In genomic region chr22:44972363-44973083, GRCh38 we compare ENCODE assay signal across 15 cellular contexts. TPM values are rescaled to one million over a fixed set of nuclear protein-coding genes. Genes with fewer than 3 reads are reported as not detected.
A peak's percentile ranks its signal among the peaks of the same experiment; 100 is the strongest.
DNase-seq lines count a peak whose midpoint lies in the region; ATAC-seq, FAIRE-seq and TF ChIP-seq lines count a peak whose summit lies in the region.
"Had no signal": no experiment of that assay in that cellular context is flagged by ENCODE, and none has a peak within 500 bp of the region (broad histone marks: within the 10 kb centered on the region; RNA-seq: fewer than 3 reads in every experiment).

No MANE protein-coding gene starts in this region.

- DNase-seq in GM12865 (ENCODE audit: low read depth) = peak; percentile 61
- DNase-seq in activated CD8-positive, alpha-beta T cell treated with anti-CD3 and anti-CD28 coated beads, Interleukin-2, amount 10 ng/mL, durations not matched to agents 7 days and 5 days = peak; percentile 23
- DNase-seq in memory B cell (ENCODE audit: low spot score in 2 of 2) = no peak
- DNase-seq in RCC 7860 (ENCODE audit: low spot score) = no peak
- no peak for DNase-seq in H4 (ENCODE audit: low spot score)
- DNase-seq in esophagus muscularis mucosa (ENCODE audit: extremely low spot score) = no peak
- DNase-seq in SKM-1 treated with dmso at 0.1 percent for 144 hours (lab: John Stamatoyannopoulos, UW; ENCODE audit: unreplicated experiment) = no peak
- DNase-seq: CD4-positive, alpha-beta T cell; GOT3; NCI-H187; OCI-M1 had no signal

- H3K27me3 ChIP-seq in esophagus muscularis mucosa = peaks cover 0 to 9% (median 0%) of the 10 kb centered on the region in 4 donors

- no peak for TF ChIP-seq EP300 in esophagus muscularis mucosa (IDR thresholded peaks at IDR 0.05)

- intact Hi-C loops in esophagus muscularis mucosa (cut with DNase I) = no loop called here

- no peak for TF ChIP-seq CTCF in C4-2B (conservative IDR thresholded peaks at IDR 0.05)
- TF ChIP-seq CTCF in GM12865 (IDR thresholded peaks at IDR 0.05; ENCODE audit: insufficient read depth, low read depth, low read length, missing control alignments) = no peak
- TF ChIP-seq CTCF in esophagus muscularis mucosa (IDR thresholded peaks at IDR 0.05) = no peak

- no peak for FAIRE-seq in RCC 7860 (lab: Jason Lieb, UNC)

- H3K4me3 Mint-ChIP-seq in activated CD8-positive, alpha-beta T cell treated with anti-CD3 and anti-CD28 coated beads, Interleukin-2, amount 10 ng/mL, durations not matched to agents 7 days and 5 days = no peak overlapping the region
- peak overlapping the region; percentile 37 for H3K4me3 Mint-ChIP-seq in memory B cell
- H3K4me3 Mint-ChIP-seq: activated T-helper 1 cell treated with anti-CD3 and anti-CD28 coated beads, Interleukin-12 subunit alpha, Interleukin-12 subunit beta, Interleukin-2, Interleukin-4 antibody, amounts not matched to agents 30 ng/mL and 10 ng/mL and 1 ng/mL, durations not matched to agents 14 hours and 24 hours and 36 hours; CD4-positive, alpha-beta T cell; T-helper 2 cell treated with Interferon-gamma antibody and Interleukin-4, amounts not matched to agents 5 μg/mL and 100 μg/mL, for 36 hours had no signal

- H3K27ac Mint-ChIP-seq in activated CD8-positive, alpha-beta T cell treated with anti-CD3 and anti-CD28 coated beads, Interleukin-2, amount 10 ng/mL, durations not matched to agents 7 days and 5 days = no peak overlapping the region
- no peak overlapping the region for H3K27ac Mint-ChIP-seq in memory B cell
- H3K27ac Mint-ChIP-seq: activated T-helper 1 cell treated with anti-CD3 and anti-CD28 coated beads, Interleukin-12 subunit alpha, Interleukin-12 subunit beta, Interleukin-2, Interleukin-4 antibody, amounts not matched to agents 30 ng/mL and 10 ng/mL and 1 ng/mL, durations not matched to agents 14 hours and 24 hours and 36 hours; CD4-positive, alpha-beta T cell; naive thymus-derived CD4-positive, alpha-beta T cell; T-helper 2 cell treated with Interferon-gamma antibody and Interleukin-4, amounts not matched to agents 5 μg/mL and 100 μg/mL, for 36 hours had no signal

- 65% methylated on average over 22 of the region's 23 CpGs for WGBS in esophagus muscularis mucosa

- H3K9me3 Mint-ChIP-seq in activated CD8-positive, alpha-beta T cell treated with anti-CD3 and anti-CD28 coated beads, Interleukin-2, amount 10 ng/mL, durations not matched to agents 7 days and 5 days (ENCODE audit: insufficient read depth) = no peaks in the 10 kb centered on the region
- no peaks in the 10 kb centered on the region for H3K9me3 Mint-ChIP-seq in memory B cell
- H3K9me3 Mint-ChIP-seq: activated T-helper 1 cell treated with anti-CD3 and anti-CD28 coated beads, Interleukin-12 subunit alpha, Interleukin-12 subunit beta, Interleukin-2, Interleukin-4 antibody, amounts not matched to agents 30 ng/mL and 10 ng/mL and 1 ng/mL, durations not matched to agents 14 hours and 24 hours and 36 hours; CD4-positive, alpha-beta T cell; T-helper 2 cell treated with Interferon-gamma antibody and Interleukin-4, amounts not matched to agents 5 μg/mL and 100 μg/mL, for 36 hours had no signal

- no peak for TF ChIP-seq POLR2A in esophagus muscularis mucosa (IDR thresholded peaks at IDR 0.05; ENCODE audit: low read depth)

- no peak overlapping the region for H3K4me3 ChIP-seq in GM12865 (ENCODE audit: low read depth, low read length)
- no peak overlapping the region for H3K4me3 ChIP-seq in esophagus muscularis mucosa

- no peaks in the 10 kb centered on the region for H3K36me3 Mint-ChIP-seq in activated CD8-positive, alpha-beta T cell treated with anti-CD3 and anti-CD28 coated beads, Interleukin-2, amount 10 ng/mL, durations not matched to agents 7 days and 5 days (ENCODE audit: low read depth)
- H3K36me3 Mint-ChIP-seq in memory B cell = no peaks in the 10 kb centered on the region
- H3K36me3 Mint-ChIP-seq: naive thymus-derived CD4-positive, alpha-beta T cell had no signal

- ATAC-seq in activated CD8-positive, alpha-beta T cell treated with anti-CD3 and anti-CD28 coated beads, Interleukin-2, amount 10 ng/mL, durations not matched to agents 7 days and 5 days = no peak
- ATAC-seq in memory B cell (ENCODE audit: low read depth) = peak; percentile 35
- ATAC-seq: naive thymus-derived CD4-positive, alpha-beta T cell had no signal

- no peaks in the 10 kb centered on the region for H3K9me3 ChIP-seq in esophagus muscularis mucosa

- H3K27ac ChIP-seq in C4-2B = peak overlapping the region; percentile 63
- no peak overlapping the region for H3K27ac ChIP-seq in esophagus muscularis mucosa (replicated peaks in 1 of 4)

- H3K27me3 Mint-ChIP-seq in activated CD8-positive, alpha-beta T cell treated with anti-CD3 and anti-CD28 coated beads, Interleukin-2, amount 10 ng/mL, durations not matched to agents 7 days and 5 days (ENCODE audit: low read depth) = no peaks in the 10 kb centered on the region
- peaks cover 12% of the 10 kb centered on the region for H3K27me3 Mint-ChIP-seq in memory B cell

- POLR2A ChIA-PET in activated CD8-positive, alpha-beta T cell treated with anti-CD3 and anti-CD28 coated beads, Interleukin-2, amount 10 ng/mL, durations not matched to agents 7 days and 5 days (lab: Charles Lee) = no interaction called here

- H3K36me3 ChIP-seq in esophagus muscularis mucosa = no peaks in the 10 kb centered on the region

- CTCF ChIA-PET in activated CD8-positive, alpha-beta T cell treated with anti-CD3 and anti-CD28 coated beads, Interleukin-2, amount 10 ng/mL, durations not matched to agents 7 days and 5 days (lab: Charles Lee) = no interaction called here

- H3K4me1 Mint-ChIP-seq in activated CD8-positive, alpha-beta T cell treated with anti-CD3 and anti-CD28 coated beads, Interleukin-2, amount 10 ng/mL, durations not matched to agents 7 days and 5 days (ENCODE audit: low read depth) = peaks cover 3% of the 10 kb centered on the region
- H3K4me1 Mint-ChIP-seq in memory B cell = no peaks in the 10 kb centered on the region
- H3K4me1 Mint-ChIP-seq: naive thymus-derived CD4-positive, alpha-beta T cell had no signal

- no peaks in the 10 kb centered on the region for H3K4me1 ChIP-seq in esophagus muscularis mucosa

RNA-seq across cellular contexts. Expression of gene PHF21B, which starts 37.3 kb away (rescaled TPM):
- under 1 TPM in 1 of 2 experiments, not detected in 1; 0.68 TPM for total RNA-seq in activated CD8-positive, alpha-beta T cell treated with anti-CD3 and anti-CD28 coated beads, Interleukin-2, amount 10 ng/mL, durations not matched to agents 7 days and 5 days
- 0.66 and 1.8 TPM in 2 replicates for total RNA-seq in H4 (2014; rRNA removed; shearing (Covaris generic))
- total RNA-seq in esophagus muscularis mucosa = 1 to 10 TPM in 2 of 4 donors, under 1 TPM in 1, not detected in 1; 0.50 to 9.4 (median 1.8) TPM
- total RNA-seq: CD4-positive, alpha-beta T cell; naive thymus-derived CD4-positive, alpha-beta T cell had no signal

Comparison
In these comparisons a context has a peak if more than half of its experiments do, and no peak if none do; other contexts are left out.
1. DNase-seq: peak in GM12865 (single experiment) and activated CD8-positive, alpha-beta T cell treated with anti-CD3 and anti-CD28 coated beads, Interleukin-2, amount 10 ng/mL, durations not matched to agents 7 days and 5 days (single experiment); none in memory B cell (0 of 2), RCC 7860 (single experiment), H4 (single experiment), esophagus muscularis mucosa (single experiment) and SKM-1 treated with dmso at 0.1 percent for 144 hours (single experiment).